Comparison of ENCODE assay signal across 11 cellular contexts in the genomic region with DNA sequence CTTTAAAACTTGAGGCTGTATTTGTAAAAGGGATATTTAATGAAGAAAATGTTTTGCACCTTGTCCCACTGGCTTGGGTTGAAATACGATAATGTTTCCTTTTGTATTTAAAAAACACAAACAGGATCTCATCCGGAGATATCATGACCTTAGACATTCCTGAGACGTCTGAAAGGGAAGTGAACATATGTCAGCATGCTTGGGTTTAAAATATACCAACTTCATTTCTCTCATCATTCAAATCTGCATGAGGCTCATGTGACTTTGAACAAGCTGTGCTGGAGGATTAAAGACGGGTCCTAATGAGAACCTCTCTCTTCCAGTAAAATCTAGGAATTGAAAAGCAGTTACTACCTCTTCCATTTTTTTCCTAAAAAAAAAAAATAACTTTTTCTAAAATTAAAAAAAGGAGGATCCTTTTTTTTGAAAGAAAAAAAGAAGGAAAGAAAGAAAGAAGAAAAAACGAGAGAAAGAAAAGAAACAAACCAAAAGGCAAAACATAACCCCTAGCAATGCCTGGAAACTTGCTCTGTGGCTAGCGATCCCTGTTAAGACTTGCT.
DNase-seq lines count a peak whose midpoint lies in the region; ATAC-seq and TF ChIP-seq lines count a peak whose summit lies in the region.
"Had no signal": no experiment of that assay in that cellular context is flagged by ENCODE, and none has a peak within 500 bp of the region (broad histone marks: within the 10 kb centered on the region; RNA-seq: fewer than 3 reads in every experiment).

No MANE protein-coding gene starts in this region.

- H3K36me3 Mint-ChIP-seq in H9 (ENCODE audit: insufficient read depth in 1 of 3, low read depth in 3 of 3): no peaks in the 10 kb centered on the region; a peak in 1 of 7 replicates

- no peak overlapping the region for H4K91ac ChIP-seq in H9 (ENCODE audit: insufficient read length, low read depth, low read length)

- ATAC-seq in lower lobe of right lung (peak in 1 of 2 donors; percentile 20), HG03442 (IDR thresholded peaks at IDR 0.05; ENCODE audit: unreplicated experiment) (no peak)

- in situ Hi-C loops in mammary epithelial cell (cut with MboI; ENCODE audit: low sequenced_read_pairs in 2 of 2): no loop called here

- H3K4ac ChIP-seq in H9 (ENCODE audit: low read depth, low read length): no peak overlapping the region

- H3K4me3 ChIP-seq in MM.1S (ENCODE audit: low read length) (no peak overlapping the region), mammary epithelial cell (replicated peaks in 1 of 3; ENCODE audit: insufficient read depth in 1 of 3, low read depth in 2 of 3, low read length in 3 of 3) (peak overlapping the region in 1 of 3 experiments; percentile 10), lower lobe of right lung (no peak overlapping the region), stomach smooth muscle (ENCODE audit: low read length in 2 of 2) (peak overlapping the region; percentile 40 to 50)

- no peak overlapping the region for H2AFZ ChIP-seq in MM.1S (ENCODE audit: low read length)
- H2AFZ ChIP-seq in mammary epithelial cell (ENCODE audit: low read depth, low read length): peak overlapping the region; percentile 70
- H2AFZ ChIP-seq in H9 (ENCODE audit: low read length): no peak overlapping the region

- no peak overlapping the region for H2BK120ac ChIP-seq in H9 (ENCODE audit: low read depth, low read length, poor library complexity, severe bottlenecking)

- H4K8ac ChIP-seq in H9 (replicated peaks; ENCODE audit: insufficient read length, low read depth, low read length): no peak overlapping the region

- H3K36me3 ChIP-seq in MM.1S (replicated peaks; ENCODE audit: insufficient read depth, low read length) (no peaks in the 10 kb centered on the region), mammary epithelial cell (ENCODE audit: insufficient read depth, low read length) (no peaks in the 10 kb centered on the region), lower lobe of right lung (no peaks in the 10 kb centered on the region), stomach smooth muscle (ENCODE audit: control insufficient read depth in 2 of 2, insufficient read depth in 2 of 2, low read length in 2 of 2) (no peaks in the 10 kb centered on the region)

- H3K79me2 ChIP-seq in MM.1S (ENCODE audit: low read length) (no peaks in the 10 kb centered on the region), mammary epithelial cell (ENCODE audit: insufficient read depth, low read length) (no peaks in the 10 kb centered on the region), H9 (ENCODE audit: insufficient read depth, low read length) (no peaks in the 10 kb centered on the region)

- H3K9me3 Mint-ChIP-seq in H9: no peaks in the 10 kb centered on the region

- peaks cover 20 to 25% of the 10 kb centered on the region in 2 experiments for H3K4me1 Mint-ChIP-seq in H9

- H3K9me3 ChIP-seq in MM.1S (replicated peaks; ENCODE audit: insufficient read depth, low read length) (no peaks in the 10 kb centered on the region), mammary epithelial cell (replicated peaks; ENCODE audit: insufficient read depth, low read length) (no peaks in the 10 kb centered on the region), lower lobe of right lung (no peaks in the 10 kb centered on the region), stomach smooth muscle (ENCODE audit: control insufficient read depth in 2 of 2, low read length in 2 of 2) (no peaks in the 10 kb centered on the region), H9 (ENCODE audit: control insufficient read depth, low read depth, low read length) (no peaks in the 10 kb centered on the region)

- no peak overlapping the region for H3K18ac ChIP-seq in H9 (ENCODE audit: insufficient read length, low read depth, low read length)

- H3K27me3 ChIP-seq in MM.1S (replicated peaks; ENCODE audit: insufficient read depth, low read length) (no peaks in the 10 kb centered on the region), mammary epithelial cell (ENCODE audit: insufficient read depth, low read length) (no peaks in the 10 kb centered on the region), lower lobe of right lung (ENCODE audit: low read depth) (no peaks in the 10 kb centered on the region), stomach smooth muscle (ENCODE audit: control insufficient read depth in 1 of 2, insufficient read depth in 2 of 2, low read length in 2 of 2) (no peaks in the 10 kb centered on the region), H9 (ENCODE audit: insufficient read depth, low read length) (no peaks in the 10 kb centered on the region)

- no peak overlapping the region for H3T11ph ChIP-seq in H9 (ENCODE audit: low read length)

- no peak for TF ChIP-seq CTCF in MM.1S (IDR thresholded peaks at IDR 0.05; ENCODE audit: low read length)
- no peak for TF ChIP-seq CTCF in mammary epithelial cell (conservative IDR thresholded peaks at IDR 0.05 in 1 of 2, IDR thresholded peaks at IDR 0.05 in 1 of 2; ENCODE audit: extremely low read depth in 1 of 2, insufficient read depth in 1 of 2, low read depth in 1 of 2, low read length in 2 of 2)
- TF ChIP-seq CTCF in lower lobe of right lung (IDR thresholded peaks at IDR 0.05): no peak
- TF ChIP-seq CTCF in H9 (conservative IDR thresholded peaks at IDR 0.05): no peak

- no peaks in the 10 kb centered on the region for H3K79me1 ChIP-seq in H9 (ENCODE audit: insufficient read depth, low read depth, low read length, poor library complexity, severe bottlenecking)

- no peak overlapping the region for H3K56ac ChIP-seq in H9 (ENCODE audit: insufficient read length, low read depth, low read length)

- 8% methylated on average over 6 of the region's 6 CpGs for WGBS in mammary epithelial cell (ENCODE audit: low coverage, missing lambda C conversion rate)
- no CpG with 5 or more reads among the region's 6 CpGs for WGBS in H9 (ENCODE audit: extremely low coverage, insufficient read length, low lambda C conversion rate)

- CTCF ChIA-PET in mammary epithelial cell (lab: Charles Lee; ENCODE audit: low non-redundant PET): interaction anchor here (0.6 to 0.7 kb wide), 2 partner anchors 62 to 322 kb away, joined by 3 read pairs; no protein-coding TSS in a partner anchor

- no peak overlapping the region for H3K9ac ChIP-seq in MM.1S (ENCODE audit: low read length)
- no peak overlapping the region for H3K9ac ChIP-seq in mammary epithelial cell (ENCODE audit: insufficient read depth, low read length)
- peak overlapping the region; percentile 30 to 36 for H3K9ac ChIP-seq in stomach smooth muscle (ENCODE audit: low read length in 2 of 2)
- no peak overlapping the region for H3K9ac ChIP-seq in H9 (ENCODE audit: extremely low read depth, insufficient read length, low read length)

- intact Hi-C loops in mammary epithelial cell (cut with micrococcal nuclease): no loop called here
- intact Hi-C loops in lower lobe of right lung (cut with DNase I): no loop called here

- no peak overlapping the region for H4K5ac ChIP-seq in H9 (ENCODE audit: insufficient read length, low read depth, low read length)

- H2BK5ac ChIP-seq in H9 (ENCODE audit: insufficient read length, low read length): no peak overlapping the region

- dilution Hi-C loops in mammary epithelial cell (cut with HindIII; ENCODE audit: low sequenced_read_pairs): no loop called here

- H3K23me2 ChIP-seq in H9 (ENCODE audit: insufficient read length, low read depth, low read length, poor library complexity, severe bottlenecking): no peaks in the 10 kb centered on the region

- no peaks in the 10 kb centered on the region for H4K20me1 ChIP-seq in MM.1S (ENCODE audit: insufficient read depth, low read length)
- H4K20me1 ChIP-seq in mammary epithelial cell (ENCODE audit: insufficient read depth, low read length): no peaks in the 10 kb centered on the region
- H4K20me1 ChIP-seq in H9 (ENCODE audit: control insufficient read depth, insufficient read depth, insufficient read length): no peaks in the 10 kb centered on the region

- H2BK15ac ChIP-seq in H9 (ENCODE audit: low read depth, low read length): no peak overlapping the region

- no peaks in the 10 kb centered on the region for H3K27me3 Mint-ChIP-seq in H9 (ENCODE audit: low read depth)

- no peak overlapping the region for H3K14ac ChIP-seq in H9 (ENCODE audit: insufficient read depth, low read length)

- no peak overlapping the region for H3K4me3 Mint-ChIP-seq in H9

- H3K27ac ChIP-seq in MM.1S (ENCODE audit: low read length) (no peak overlapping the region), mammary epithelial cell (ENCODE audit: insufficient read depth, low read depth, low read length) (peak overlapping the region; percentile 44), lower lobe of right lung (peak overlapping the region; percentile 76), stomach smooth muscle (ENCODE audit: low read length) (peak overlapping the region; percentile 69), H9 (ENCODE audit: insufficient read length, low read depth, low read length) (no peak overlapping the region), substantia nigra (ENCODE audit: low read depth, low read length, poor library complexity, severe bottlenecking) (no peak overlapping the region)

- H3K4me1 ChIP-seq in MM.1S (ENCODE audit: low read length): peaks cover 8% of the 10 kb centered on the region
- H3K4me1 ChIP-seq in mammary epithelial cell (ENCODE audit: insufficient read depth, low read length): peaks cover 18% of the 10 kb centered on the region
- H3K4me1 ChIP-seq in lower lobe of right lung: peaks cover 43% of the 10 kb centered on the region
- H3K4me1 ChIP-seq in stomach smooth muscle (ENCODE audit: control insufficient read depth, insufficient read depth, low read length): peaks cover 60% of the 10 kb centered on the region
- H3K4me1 ChIP-seq in H9 (ENCODE audit: insufficient read depth, low read length): no peaks in the 10 kb centered on the region

- H2AK5ac ChIP-seq in H9 (ENCODE audit: insufficient read length, low read length): no peak overlapping the region

- DNase-seq in MM.1S (no peak), mammary epithelial cell (no peak), lower lobe of right lung (no peak), H9 (no peak), germinal center (ENCODE audit: low spot score) (no peak), substantia nigra (lab: John Stamatoyannopoulos, UW) (no peak)
- DNase-seq: COR-L47, NCI-H1694, small intestine had no signal

- H3K23ac ChIP-seq in H9 (ENCODE audit: insufficient read length, low read depth, low read length): no peak overlapping the region

- no peaks in the 10 kb centered on the region for H3F3A ChIP-seq in MM.1S (ENCODE audit: insufficient read depth, low read length)

- H2BK20ac ChIP-seq in H9 (ENCODE audit: low read depth, low read length, poor library complexity, severe bottlenecking): no peak overlapping the region

- no peak overlapping the region for H2BK12ac ChIP-seq in H9 (ENCODE audit: insufficient read length, low read depth, low read length)

- BruUV-seq in mammary epithelial cell (replicated peaks; lab: Mats Ljungman, UMichigan): no TSS peak

- peak overlapping the region; percentile 31; the same call in 1 of the 2 replicates for H3K4me2 ChIP-seq in MM.1S (ENCODE audit: low read depth, low read length)
- H3K4me2 ChIP-seq in mammary epithelial cell (ENCODE audit: insufficient read depth, low read depth, low read length): peak overlapping the region; percentile 63
- no peak overlapping the region for H3K4me2 ChIP-seq in H9 (ENCODE audit: insufficient read depth, insufficient read length, low read length)

- H3K9me2 ChIP-seq in MM.1S (replicated peaks; ENCODE audit: insufficient read depth, low read length): no peaks in the 10 kb centered on the region

- H3K27ac Mint-ChIP-seq in H9: peak overlapping the region in 1 of 3 experiments; percentile 20; a peak in 1 of 7 replicates

Comparison
In these comparisons a context has a peak if more than half of its experiments do, and no peak if none do; other contexts are left out.
1. H3K27ac ChIP-seq: peak in mammary epithelial cell (single experiment), lower lobe of right lung (single experiment) and stomach smooth muscle (single experiment); none in MM.1S (single experiment), H9 (single experiment) and substantia nigra (single experiment).
2. H3K4me3 ChIP-seq: peak in stomach smooth muscle (2 of 2); none in MM.1S (single experiment) and lower lobe of right lung (single experiment).
3. H3K9ac ChIP-seq: peak in stomach smooth muscle (2 of 2); none in MM.1S (single experiment), mammary epithelial cell (single experiment) and H9 (single experiment).